1 cellular context compared by ENCODE assay signal in the genomic region with DNA sequence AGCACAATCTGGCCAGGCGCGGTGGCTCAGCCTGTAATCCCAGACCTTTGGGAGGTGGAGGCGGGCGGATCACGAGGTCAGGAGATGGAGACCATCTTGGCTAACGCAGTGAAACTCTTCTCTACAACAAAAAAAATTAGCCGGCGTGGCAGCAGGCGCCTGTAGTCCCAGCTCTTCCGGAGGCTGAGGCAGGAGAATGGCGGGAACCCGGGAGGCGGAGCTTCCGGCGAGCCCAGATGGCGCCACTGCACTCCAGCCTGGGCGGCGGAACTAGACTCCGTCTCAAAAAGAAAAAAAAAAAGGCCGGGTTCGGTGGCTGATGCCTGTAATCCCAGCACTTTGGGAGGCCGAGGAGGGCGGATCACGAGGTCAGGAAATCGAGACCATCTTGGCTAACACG.
TF ChIP-seq lines count a peak whose summit lies in the region.

No MANE protein-coding gene starts in this region.

TF ChIP-seq in K562, 482 proteins besides CTCF, POLR2A, EP300 and RAD21 (continued from another document):
- peak; percentile 84 for TF ChIP-seq MGA (IDR thresholded peaks at IDR 0.05)
- peak; percentile 42 for TF ChIP-seq POLR2G (IDR thresholded peaks at IDR 0.05; ENCODE audit: low read depth, low read length)
- TF ChIP-seq, protein P1, sequence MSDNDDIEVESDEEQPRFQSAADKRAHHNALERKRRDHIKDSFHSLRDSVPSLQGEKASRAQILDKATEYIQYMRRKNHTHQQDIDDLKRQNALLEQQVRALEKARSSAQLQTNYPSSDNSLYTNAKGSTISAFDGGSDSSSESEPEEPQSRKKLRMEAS (CRISPR knock-in tag; IDR thresholded peaks at IDR 0.05) = peak; percentile 43; the same call in 1 of the 2 replicates
- TF ChIP-seq E2F8 (IDR thresholded peaks at IDR 0.05; ENCODE audit: low read depth, partially characterized antibody) = peak; percentile 48
- peak; percentile 47 for TF ChIP-seq RBFOX2 (IDR thresholded peaks at IDR 0.05; ENCODE audit: low read depth, low read length)
